In the genomic region with DNA sequence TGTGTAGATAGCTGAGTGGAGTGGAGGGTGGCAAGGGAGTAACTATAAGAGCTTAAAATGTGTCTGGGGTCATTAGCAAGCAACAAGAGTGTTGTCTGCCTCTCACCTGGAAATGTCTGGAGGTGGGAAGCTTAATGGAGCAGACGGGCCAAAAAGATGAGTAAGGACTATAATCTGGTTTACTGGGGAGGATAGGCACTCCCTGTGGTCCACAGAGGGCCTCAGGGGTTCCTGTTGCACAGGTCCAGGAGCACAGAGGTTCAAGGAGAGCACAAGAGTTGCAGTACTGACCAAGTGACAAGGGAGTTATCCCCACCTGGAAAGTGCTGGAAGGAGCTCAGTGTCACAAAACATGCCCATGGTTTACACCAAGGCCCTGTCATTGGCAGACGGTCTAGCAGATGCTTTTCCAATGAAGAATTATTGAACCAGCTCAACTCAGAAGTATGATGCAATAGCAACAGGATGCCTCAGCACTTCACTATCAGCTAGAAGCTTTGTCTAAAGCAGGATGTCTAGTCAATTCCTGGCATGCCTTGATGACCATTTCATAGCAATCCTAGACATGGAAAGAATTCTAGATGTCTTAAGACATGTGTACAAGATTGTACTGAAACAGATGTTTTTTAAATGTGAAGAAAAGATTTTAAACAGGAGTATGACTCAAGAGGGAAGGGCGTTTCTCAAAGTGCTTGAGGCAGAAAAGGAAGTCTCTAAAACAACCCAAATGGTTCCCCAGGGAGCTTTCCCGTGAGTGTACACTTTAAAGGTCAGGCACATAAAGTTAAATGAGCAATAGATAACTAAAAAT, we compare ENCODE assay signal across 12 cellular contexts.
DNase-seq lines count a peak whose midpoint lies in the region; ATAC-seq and TF ChIP-seq lines count a peak whose summit lies in the region.
"Had no signal": no experiment of that assay in that cellular context is flagged by ENCODE, and none has a peak within 500 bp of the region (broad histone marks: within the 10 kb centered on the region; RNA-seq: fewer than 3 reads in every experiment).

No MANE protein-coding gene starts in this region.

- TF ChIP-seq EP300 in stomach (IDR thresholded peaks at IDR 0.05), result no peak

- no peak overlapping the region for H2AFZ ChIP-seq in Karpas-422 (ENCODE audit: low read length)

- H3K27me3 ChIP-seq in AG04450 (ENCODE audit: control insufficient read depth, insufficient read depth, low read length) (no peaks in the 10 kb centered on the region), Karpas-422 (ENCODE audit: low read length) (no peaks in the 10 kb centered on the region), stomach (peaks cover 0 to 5% (median 0%) of the 10 kb centered on the region in 3 donors)
- H3K27me3 ChIP-seq: uterus had no signal

- no peaks in the 10 kb centered on the region for H3K4me1 Mint-ChIP-seq in activated T-helper 2 cell treated with anti-CD3 and anti-CD28 coated beads, Interferon-gamma antibody, Interleukin-2, Interleukin-4, amounts not matched to agents 10 μg/mL and 5 μg/mL and 100 μg/mL, durations not matched to agents 14 hours and 24 hours and 36 hours (ENCODE audit: low read depth)
- H3K4me1 Mint-ChIP-seq: CD4-positive, alpha-beta memory T cell had no signal

- H3K36me3 ChIP-seq in Karpas-422 (ENCODE audit: insufficient read depth, low read length) (no peaks in the 10 kb centered on the region), stomach (no peaks in the 10 kb centered on the region)
- H3K36me3 ChIP-seq: uterus had no signal

- H3K9me2 ChIP-seq in Karpas-422 (replicated peaks; ENCODE audit: insufficient read depth, low read length), result no peaks in the 10 kb centered on the region

- H3K27me3 Mint-ChIP-seq in activated T-helper 2 cell treated with anti-CD3 and anti-CD28 coated beads, Interferon-gamma antibody, Interleukin-2, Interleukin-4, amounts not matched to agents 10 μg/mL and 5 μg/mL and 100 μg/mL, durations not matched to agents 14 hours and 24 hours and 36 hours (ENCODE audit: low read depth), result peaks cover 4% of the 10 kb centered on the region

- H3K4me1 ChIP-seq in Karpas-422 (ENCODE audit: low read length) (peaks cover 6% of the 10 kb centered on the region), stomach (no peaks in the 10 kb centered on the region)
- H3K4me1 ChIP-seq: uterus had no signal

- no peaks in the 10 kb centered on the region for H3K9me3 ChIP-seq in AG04450 (ENCODE audit: control insufficient read depth, insufficient read depth, low read length)
- no peaks in the 10 kb centered on the region for H3K9me3 ChIP-seq in Karpas-422 (ENCODE audit: low read length)
- no peaks in the 10 kb centered on the region for H3K9me3 ChIP-seq in stomach
- H3K9me3 ChIP-seq: uterus had no signal

- H3K27ac Mint-ChIP-seq in activated T-helper 2 cell treated with anti-CD3 and anti-CD28 coated beads, Interferon-gamma antibody, Interleukin-2, Interleukin-4, amounts not matched to agents 10 μg/mL and 5 μg/mL and 100 μg/mL, durations not matched to agents 14 hours and 24 hours and 36 hours, result no peak overlapping the region
- H3K27ac Mint-ChIP-seq: activated CD8-positive, alpha-beta T cell treated with anti-CD3 and anti-CD28 coated beads, Interleukin-2, amount 10 ng/mL, durations not matched to agents 7 days and 5 days; CD4-positive, alpha-beta memory T cell had no signal

- no peak overlapping the region for H3K4me2 ChIP-seq in Karpas-422 (ENCODE audit: low read depth, low read length, poor library complexity, severe bottlenecking)

- 50 to 70% (median 57%) methylated on average over 4 of the region's 4 CpGs for WGBS in stomach, 5 donors

- H3K27ac ChIP-seq in AG04450 (ENCODE audit: low read depth, low read length), result peak overlapping the region; percentile 77
- no peak overlapping the region for H3K27ac ChIP-seq in Karpas-422 (ENCODE audit: low read length)
- H3K27ac ChIP-seq in stomach, result peak overlapping the region in 1 of 5 donors; percentile 22
- H3K27ac ChIP-seq: uterus had no signal

- no peak for TF ChIP-seq POLR2A in stomach (IDR thresholded peaks at IDR 0.05)

- H3K4me3 ChIP-seq in AG04450 (ENCODE audit: low read depth, low read length) (no peak overlapping the region), Karpas-422 (ENCODE audit: low read length) (no peak overlapping the region), cardiac fibroblast (replicated peaks in 1 of 2; ENCODE audit: low read depth in 2 of 2, low read length in 2 of 2) (no peak overlapping the region), stomach (no peak overlapping the region)
- H3K4me3 ChIP-seq: uterus had no signal

- no peaks in the 10 kb centered on the region for H3K79me2 ChIP-seq in Karpas-422 (ENCODE audit: low read length)

- H3K9ac ChIP-seq in Karpas-422 (ENCODE audit: low read length), result no peak overlapping the region

- no peaks in the 10 kb centered on the region for H4K20me1 ChIP-seq in Karpas-422 (ENCODE audit: insufficient read depth, low read depth, low read length)

- DNase-seq in AG04450 (ENCODE audit: low read depth, low spot score) (peak; percentile 90), Karpas-422 (peak; percentile 48), cardiac fibroblast (ENCODE audit: low read depth in 2 of 2) (peak; percentile 92 to 99), kidney glomerular epithelial cell (lab: John Stamatoyannopoulos, UW) (peak; percentile 43), stomach (no peak), NCI-H1417 treated with DMSO at 0.1 percent for 48 hours (lab: John Stamatoyannopoulos, UW) (no peak)
- DNase-seq in activated T-helper 2 cell treated with anti-CD3 and anti-CD28 coated beads, Interferon-gamma antibody, Interleukin-2, Interleukin-4, amounts not matched to agents 10 μg/mL and 5 μg/mL and 100 μg/mL, durations not matched to agents 14 hours and 24 hours and 36 hours (ENCODE audit: low spot score), result no peak
- DNase-seq: activated CD8-positive, alpha-beta T cell treated with anti-CD3 and anti-CD28 coated beads, Interleukin-2, amount 10 ng/mL, durations not matched to agents 7 days and 5 days; CD4-positive, alpha-beta memory T cell; left colon had no signal

- no peak for TF ChIP-seq CTCF in AG04450 (IDR thresholded peaks at IDR 0.05; ENCODE audit: low read depth, low read length)
- no peak for TF ChIP-seq CTCF in cardiac fibroblast (IDR thresholded peaks at IDR 0.05; ENCODE audit: low read depth, low read length)
- TF ChIP-seq CTCF in stomach (IDR thresholded peaks at IDR 0.05), result no peak

- POLR2A ChIA-PET in AG04450 (lab: Yijun Ruan, JAX), result interaction anchor here (0.6 to 1.1 kb wide), 4 partner anchors 16 to 116 kb away, joined by 3 read pairs; no protein-coding TSS in a partner anchor

- no peaks in the 10 kb centered on the region for H3K36me3 Mint-ChIP-seq in activated T-helper 2 cell treated with anti-CD3 and anti-CD28 coated beads, Interferon-gamma antibody, Interleukin-2, Interleukin-4, amounts not matched to agents 10 μg/mL and 5 μg/mL and 100 μg/mL, durations not matched to agents 14 hours and 24 hours and 36 hours (ENCODE audit: low read depth)
- H3K36me3 Mint-ChIP-seq: CD4-positive, alpha-beta memory T cell had no signal

- intact Hi-C loops in stomach (cut with DNase I; ENCODE audit: low total_unique reads), result no loop called here
- intact Hi-C loops in activated T-helper 2 cell treated with anti-CD3 and anti-CD28 coated beads, Interferon-gamma antibody, Interleukin-2, Interleukin-4, amounts not matched to agents 10 μg/mL and 5 μg/mL and 100 μg/mL, durations not matched to agents 14 hours and 24 hours and 36 hours (cut with micrococcal nuclease), result no loop called here

- CTCF ChIA-PET in AG04450 (lab: Charles Lee), result interaction anchor here (1.4 kb wide), 1 partner anchor 109 kb away, joined by 8 read pairs; no protein-coding TSS in a partner anchor

- H3K4me3 Mint-ChIP-seq in activated T-helper 2 cell treated with anti-CD3 and anti-CD28 coated beads, Interferon-gamma antibody, Interleukin-2, Interleukin-4, amounts not matched to agents 10 μg/mL and 5 μg/mL and 100 μg/mL, durations not matched to agents 14 hours and 24 hours and 36 hours (ENCODE audit: low read depth), result no peak overlapping the region
- H3K4me3 Mint-ChIP-seq: activated CD8-positive, alpha-beta T cell treated with anti-CD3 and anti-CD28 coated beads, Interleukin-2, amount 10 ng/mL, durations not matched to agents 7 days and 5 days; CD4-positive, alpha-beta memory T cell had no signal

- ATAC-seq in GM21717 (IDR thresholded peaks at IDR 0.05; ENCODE audit: unreplicated experiment), result no peak
- ATAC-seq: activated CD8-positive, alpha-beta T cell treated with anti-CD3 and anti-CD28 coated beads, Interleukin-2, amount 10 ng/mL, durations not matched to agents 7 days and 5 days; left colon had no signal

- no peaks in the 10 kb centered on the region for H3K9me3 Mint-ChIP-seq in activated T-helper 2 cell treated with anti-CD3 and anti-CD28 coated beads, Interferon-gamma antibody, Interleukin-2, Interleukin-4, amounts not matched to agents 10 μg/mL and 5 μg/mL and 100 μg/mL, durations not matched to agents 14 hours and 24 hours and 36 hours
- H3K9me3 Mint-ChIP-seq: CD4-positive, alpha-beta memory T cell had no signal

Comparison
In these comparisons a context has a peak if more than half of its experiments do, and no peak if none do; other contexts are left out.
1. DNase-seq: peak in AG04450 (single experiment), Karpas-422 (single experiment), cardiac fibroblast (2 of 2) and kidney glomerular epithelial cell (single experiment); none in stomach (single experiment), NCI-H1417 treated with DMSO at 0.1 percent for 48 hours (single experiment) and activated T-helper 2 cell treated with anti-CD3 and anti-CD28 coated beads, Interferon-gamma antibody, Interleukin-2, Interleukin-4, amounts not matched to agents 10 μg/mL and 5 μg/mL and 100 μg/mL, durations not matched to agents 14 hours and 24 hours and 36 hours (single experiment).